Comparison of ENCODE assay signal across 8 cellular contexts in the genomic region with DNA sequence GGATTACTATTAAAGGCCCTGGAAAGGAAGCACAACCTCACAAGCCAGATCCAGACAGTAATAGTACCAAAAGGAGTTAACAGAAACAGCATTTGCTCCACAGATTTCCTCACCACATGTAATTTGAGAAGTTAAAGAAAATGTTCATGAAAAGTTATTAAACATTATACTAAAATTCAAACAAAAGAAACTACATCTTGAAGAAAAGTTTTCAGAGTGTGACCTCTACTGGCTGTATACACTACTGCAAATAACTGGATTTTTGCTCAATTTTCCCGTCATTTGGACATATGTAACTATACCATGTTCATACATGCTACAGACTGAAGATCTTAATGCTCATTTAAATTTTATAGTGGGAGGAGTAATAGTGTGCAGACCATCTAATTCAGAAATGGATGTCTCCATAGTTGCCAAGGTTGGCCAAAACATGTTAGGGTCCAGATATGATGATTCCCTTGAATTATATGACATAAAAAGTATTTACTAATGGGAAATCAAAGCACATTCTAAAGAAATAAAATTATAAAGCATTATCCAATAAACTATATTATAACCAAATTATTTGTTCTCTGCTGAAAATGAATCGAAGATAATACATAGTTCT. TPM values are rescaled to one million over a fixed set of nuclear protein-coding genes. Genes with fewer than 3 reads are reported as not detected.
DNase-seq lines count a peak whose midpoint lies in the region; ATAC-seq and TF ChIP-seq lines count a peak whose summit lies in the region.

No MANE protein-coding gene starts in this region.

- H3F3A ChIP-seq in SK-N-SH (replicated peaks; ENCODE audit: insufficient read depth) = peaks cover 67% of the 10 kb centered on the region

- H3K27ac ChIP-seq in C4-2B (no peak overlapping the region), SK-N-SH (ENCODE audit: low read depth in 2 of 2, low read length in 1 of 2) (peak overlapping the region in 1 of 2 experiments; percentile 32; a peak in 1 of 4 replicates)

- no peak overlapping the region; a peak in 1 of 4 replicates for H3K4me3 ChIP-seq in SK-N-SH (ENCODE audit: low read depth in 2 of 2, low read length in 1 of 2)

- no peak overlapping the region for H3K4me2 ChIP-seq in SK-N-SH

- no peaks in the 10 kb centered on the region for H3K9me3 ChIP-seq in SK-N-SH

- 87% methylated on average over 2 of the region's 2 CpGs for WGBS in SK-N-SH (ENCODE audit: low lambda C conversion rate)

- peak; percentile 62 for TF ChIP-seq RAD21 in SK-N-SH (IDR thresholded peaks at IDR 0.05; ENCODE audit: low read length)

- no peak overlapping the region; the same call in 1 of the 2 replicates for H3K9ac ChIP-seq in SK-N-SH

- H4K20me1 ChIP-seq in SK-N-SH (ENCODE audit: insufficient read depth) = no peaks in the 10 kb centered on the region

- TF ChIP-seq EP300 in SK-N-SH (IDR thresholded peaks at IDR 0.05; ENCODE audit: borderline replicate concordance in 1 of 2, low read depth in 1 of 2, low read length in 1 of 2) = no peak

- POLR2A ChIA-PET in SK-N-SH (lab: Yijun Ruan, JAX) = no interaction called here

- CTCF ChIA-PET in SK-N-SH (lab: Yijun Ruan, JAX) = interaction anchor here (1.1 to 1.5 kb wide), 3 partner anchors 19 to 171 kb away, joined by 3 to 5 read pairs (median 3); partner anchors contain the start of gene GLIPR1L1

- peaks cover 3 to 11% of the 10 kb centered on the region in 2 experiments; a peak in 2 of 4 replicates for H3K4me1 ChIP-seq in SK-N-SH (ENCODE audit: control insufficient read depth in 1 of 2, insufficient read depth in 2 of 2, low read depth in 1 of 2, low read length in 1 of 2)

- no peaks in the 10 kb centered on the region for H3K27me3 ChIP-seq in SK-N-SH (ENCODE audit: insufficient read depth)

- peak; percentile 75 for TF ChIP-seq CTCF in C4-2B (conservative IDR thresholded peaks at IDR 0.05)
- TF ChIP-seq CTCF in SK-N-SH (IDR thresholded peaks at IDR 0.05) = peak; percentile 89

- H3K9me2 ChIP-seq in SK-N-SH = no peaks in the 10 kb centered on the region

- H3K36me3 ChIP-seq in SK-N-SH (replicated peaks in 1 of 2; ENCODE audit: control insufficient read depth in 1 of 2, insufficient read depth in 2 of 2, low read length in 1 of 2) = peaks cover 73 to 76% of the 10 kb centered on the region in 2 experiments

- H3K79me2 ChIP-seq in SK-N-SH (ENCODE audit: insufficient read depth) = peaks cover 83% of the 10 kb centered on the region

- H2AFZ ChIP-seq in SK-N-SH (ENCODE audit: low read depth) = no peak overlapping the region

- ATAC-seq in GM19351 (IDR thresholded peaks at IDR 0.05; ENCODE audit: unreplicated experiment) (peak; percentile 42), GM21576 (IDR thresholded peaks at IDR 0.05; ENCODE audit: unreplicated experiment) (no peak), HG02763 (IDR thresholded peaks at IDR 0.05; ENCODE audit: unreplicated experiment) (no peak)

- DNase-seq in SK-N-SH = no peak
- peak; percentile 35 for DNase-seq in glomerular visceral epithelial cell (ENCODE audit: extremely low spot score)
- no peak for DNase-seq in anterior cingulate cortex (lab: John Stamatoyannopoulos, UW)
- no peak for DNase-seq in stimulated activated CD4-positive, alpha-beta T cell treated with anti-CD3 and anti-CD28 coated beads, Interleukin-2, amount 100 ng/mL, for 48 hours

TF ChIP-seq in SK-N-SH, 30 proteins besides CTCF, POLR2A, EP300 and RAD21:
- TF ChIP-seq, protein P1, sequence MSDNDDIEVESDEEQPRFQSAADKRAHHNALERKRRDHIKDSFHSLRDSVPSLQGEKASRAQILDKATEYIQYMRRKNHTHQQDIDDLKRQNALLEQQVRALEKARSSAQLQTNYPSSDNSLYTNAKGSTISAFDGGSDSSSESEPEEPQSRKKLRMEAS (IDR thresholded peaks at IDR 0.05; ENCODE audit: low read depth) = no peak
- peak; percentile 46 for TF ChIP-seq POLR2AphosphoS5 (IDR thresholded peaks at IDR 0.05; ENCODE audit: low read depth, low read length)
- TF ChIP-seq RCOR1 (IDR thresholded peaks at IDR 0.05; ENCODE audit: low read length) = no peak
- TF ChIP-seq SMC3 (IDR thresholded peaks at IDR 0.05; ENCODE audit: low read depth, low read length) = peak; percentile 41

RNA-seq across cellular contexts. Expression of gene KRR1, which starts 5.6 kb away (rescaled TPM):
- 13.8 and 16.1 TPM in 2 replicates for polyA plus RNA-seq in SK-N-SH (2012; rRNA removed)
- 19.3 and 30.3 TPM in 2 replicates for polyA plus RNA-seq in SK-N-SH (2012; cell fraction: cytosol; rRNA removed)
- polyA plus RNA-seq in SK-N-SH (2012; cell fraction: nucleus; rRNA removed) = 8.8 and 19.2 TPM in 2 replicates

RNA-seq across cellular contexts. Expression of gene GLIPR1, which starts 25.3 kb away (rescaled TPM):
- 75.6 and 141 TPM in 2 replicates for polyA plus RNA-seq in SK-N-SH (2012; rRNA removed)
- polyA plus RNA-seq in SK-N-SH (2012; cell fraction: cytosol; rRNA removed) = 90.9 and 104 TPM in 2 replicates
- 70.1 and 139 TPM in 2 replicates for polyA plus RNA-seq in SK-N-SH (2012; cell fraction: nucleus; rRNA removed)
